ENCODE assay signal across 8 cellular contexts in the genomic region with DNA sequence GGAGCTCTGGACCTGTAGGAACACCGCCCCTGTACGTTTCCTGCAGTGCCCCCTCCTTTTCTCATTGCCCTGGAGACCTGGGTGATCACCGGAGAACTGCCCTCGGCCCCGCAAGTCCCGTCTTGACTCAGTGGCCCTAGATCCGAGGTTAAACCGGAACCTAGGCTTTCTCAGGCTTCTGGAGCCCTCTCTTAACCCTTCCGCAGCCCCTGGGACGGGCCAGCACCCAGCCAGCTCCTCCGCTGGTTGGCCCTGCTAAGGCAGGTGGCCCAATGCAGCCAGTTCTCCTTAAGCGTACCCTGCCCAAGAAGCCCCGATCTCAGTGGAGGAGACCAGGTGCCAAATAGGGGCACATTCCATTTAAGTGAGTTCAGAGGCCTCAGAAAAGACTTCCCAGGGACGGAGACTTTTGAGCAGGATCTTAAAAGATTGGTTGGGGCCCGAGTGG. TPM values are rescaled to one million over a fixed set of nuclear protein-coding genes. Genes with fewer than 3 reads are reported as not detected.
DNase-seq lines count a peak whose midpoint lies in the region; ATAC-seq lines count a peak whose summit lies in the region.

No MANE protein-coding gene starts in this region.

- H3K4me3 ChIP-seq in thymus (ENCODE audit: low read length), result peak overlapping the region; percentile 64

- H3K27me3 Mint-ChIP-seq in naive B cell, result no peaks in the 10 kb centered on the region

- peaks cover 9% of the 10 kb centered on the region for H3K36me3 ChIP-seq in thymus (ENCODE audit: control insufficient read depth, insufficient read depth)

- DNase-seq in activated CD8-positive, alpha-beta memory T cell treated with anti-CD3 and anti-CD28 coated beads for 48 hours (ENCODE audit: low read depth in 2 of 3, low spot score in 2 of 3), result peak; percentile 8 to 35 (median 27)
- no peak for DNase-seq in activated CD8-positive, alpha-beta memory T cell treated with anti-CD3 and anti-CD28 coated beads, Interleukin-2, amount 50 U/mL, for 4 hours
- DNase-seq in activated CD4-positive, alpha-beta T cell treated with anti-CD3 and anti-CD28 coated beads, Interleukin-2, amount 50 U/mL, for 1 hour, result peak; percentile 16
- DNase-seq in naive B cell (no peak), NCI-H2107 treated with DMSO at 0.1 percent for 48 hours (lab: John Stamatoyannopoulos, UW; ENCODE audit: unreplicated experiment) (no peak)

- H3K9me3 Mint-ChIP-seq in naive B cell, result no peaks in the 10 kb centered on the region

- H3K9me3 ChIP-seq in thymus (ENCODE audit: control insufficient read depth), result no peaks in the 10 kb centered on the region

- ATAC-seq in HG03354 (IDR thresholded peaks at IDR 0.05; ENCODE audit: poor library complexity, severe bottlenecking, unreplicated experiment), result peak; percentile 29
- peak; percentile 17 for ATAC-seq in esophagus mucosa
- ATAC-seq in naive B cell (ENCODE audit: low read depth in 2 of 2), result peak; percentile 22 to 31

- H3K27me3 ChIP-seq in thymus (ENCODE audit: control insufficient read depth, insufficient read depth), result no peaks in the 10 kb centered on the region

- H3K27ac ChIP-seq in thymus (ENCODE audit: low read depth), result peak overlapping the region; percentile 33

- peak overlapping the region; percentile 67 to 93 (median 90) for H3K4me3 Mint-ChIP-seq in naive B cell

- H3K36me3 Mint-ChIP-seq in naive B cell, result no peaks in the 10 kb centered on the region

- H3K4me1 Mint-ChIP-seq in naive B cell, result peaks cover 3 to 5% (median 4%) of the 10 kb centered on the region in 3 donors

- H3K4me1 ChIP-seq in thymus (ENCODE audit: control insufficient read depth, insufficient read depth, low read length), result peaks cover 4% of the 10 kb centered on the region

- WGBS in thymus, result 25% methylated on average over 15 of the region's 15 CpGs

- H3K27ac Mint-ChIP-seq in naive B cell, result peak overlapping the region in 3 of 6 donors; percentile 62 to 89 (median 76)

RNA-seq across cellular contexts. Expression of a gene that starts 0.8 kb away (rescaled TPM):
- 60.3 TPM for total RNA-seq in esophagus mucosa
- polyA plus RNA-seq in naive B cell (ENCODE audit: low read depth in 6 of 6), result 1 to 10 TPM; 2.1 to 4.1 (median 2.8) TPM
- polyA plus RNA-seq in thymus, result 6.5 TPM

RNA-seq across cellular contexts. Expression of a gene that starts 16.0 kb away (rescaled TPM):
- not detected for total RNA-seq in esophagus mucosa
- not detected for polyA plus RNA-seq in naive B cell (ENCODE audit: low read depth in 6 of 6)
- polyA plus RNA-seq in thymus, result 0.07 TPM

RNA-seq across cellular contexts. Expression of a gene that starts 20.4 kb away (rescaled TPM):
- 0.52 TPM for total RNA-seq in esophagus mucosa
- polyA plus RNA-seq in naive B cell (ENCODE audit: low read depth in 6 of 6) (not detected), thymus (2.8 TPM)

RNA-seq across cellular contexts. Expression of a gene that starts 36.8 kb away (rescaled TPM):
- 11.0 TPM for total RNA-seq in esophagus mucosa
- 10 to 100 TPM in 5 of 6 donors, 1 to 10 TPM in 1; 8.3 to 22.0 (median 14.4) TPM for polyA plus RNA-seq in naive B cell (ENCODE audit: low read depth in 6 of 6)
- 21.9 TPM for polyA plus RNA-seq in thymus

RNA-seq across cellular contexts. Expression of a gene that starts 47.9 kb away (rescaled TPM):
- 13.2 TPM for total RNA-seq in esophagus mucosa
- 10 to 100 TPM in 3 of 6 donors, 1 to 10 TPM in 3; 7.0 to 19.3 (median 9.9) TPM for polyA plus RNA-seq in naive B cell (ENCODE audit: low read depth in 6 of 6)
- 24.0 TPM for polyA plus RNA-seq in thymus

Comparison
In these comparisons a context has a peak if more than half of its experiments do, and no peak if none do; other contexts are left out.
1. DNase-seq: peak in activated CD8-positive, alpha-beta memory T cell treated with anti-CD3 and anti-CD28 coated beads for 48 hours (3 of 3) and activated CD4-positive, alpha-beta T cell treated with anti-CD3 and anti-CD28 coated beads, Interleukin-2, amount 50 U/mL, for 1 hour (single experiment); none in activated CD8-positive, alpha-beta memory T cell treated with anti-CD3 and anti-CD28 coated beads, Interleukin-2, amount 50 U/mL, for 4 hours (single experiment), naive B cell (single experiment) and NCI-H2107 treated with DMSO at 0.1 percent for 48 hours (single experiment).
2. Peak in every context shown above with its lines, with median percentiles within 50 percentile points of each other: ATAC-seq.